Comparison of ENCODE assay signal across 10 cellular contexts in genomic region chr5:82405618-82406199, GRCh38.
DNase-seq lines count a peak whose midpoint lies in the region; TF ChIP-seq lines count a peak whose summit lies in the region.
"Had no signal": no experiment of that assay in that cellular context is flagged by ENCODE, and none has a peak within 500 bp of the region (broad histone marks: within the 10 kb centered on the region; RNA-seq: fewer than 3 reads in every experiment).

No MANE protein-coding gene starts in this region.

- no peak overlapping the region for H3K4me2 ChIP-seq in H9 (ENCODE audit: insufficient read depth, insufficient read length, low read length)

- peaks cover 21 to 23% of the 10 kb centered on the region in 2 experiments for H3K4me1 Mint-ChIP-seq in H9
- no peaks in the 10 kb centered on the region for H3K4me1 Mint-ChIP-seq in activated naive CD4-positive, alpha-beta T cell treated with anti-CD3 and anti-CD28 coated beads, Interleukin-2, amount 10 ng/mL, durations not matched to agents 7 days and 5 days

- no peaks in the 10 kb centered on the region for H3K79me2 ChIP-seq in H9 (ENCODE audit: insufficient read depth, low read length)

- H3K27ac ChIP-seq in SJCRH30 (no peak overlapping the region), subcutaneous abdominal adipose tissue (ENCODE audit: low read depth, low read length) (peak overlapping the region; percentile 4), H9 (ENCODE audit: insufficient read length, low read depth, low read length) (no peak overlapping the region)

- DNase-seq in HK-2 (ENCODE audit: unreplicated experiment): peak; percentile 22
- DNase-seq in SJCRH30: peak in 1 of 2 experiments; percentile 10
- peak; percentile 98 for DNase-seq in fibroblast of the aortic adventitia (ENCODE audit: low read depth)
- no peak for DNase-seq in H9
- no peak for DNase-seq in HEK293T (ENCODE audit: extremely low spot score)
- DNase-seq in activated naive CD4-positive, alpha-beta T cell treated with anti-CD3 and anti-CD28 coated beads, Interleukin-2, amount 10 ng/mL, durations not matched to agents 7 days and 5 days: no peak
- no peak for DNase-seq in NCI-H345 treated with DMSO at 0.1 percent for 48 hours (lab: John Stamatoyannopoulos, UW; ENCODE audit: unreplicated experiment)
- DNase-seq: anterior cingulate cortex had no signal

- H4K5ac ChIP-seq in H9 (ENCODE audit: insufficient read length, low read depth, low read length): no peak overlapping the region

- no peak overlapping the region for H3K56ac ChIP-seq in H9 (ENCODE audit: insufficient read length, low read depth, low read length)

- H3K9me3 ChIP-seq in SJCRH30 (replicated peaks) (0 out of 2 replicates have a peak, but pooled peaks cover 6% of the 10 kb centered on the region), subcutaneous abdominal adipose tissue (ENCODE audit: control insufficient read depth in 5 of 5, low read length in 5 of 5) (peaks cover 0 to 20% (median 16%) of the 10 kb centered on the region in 5 donors), H9 (ENCODE audit: control insufficient read depth, low read depth, low read length) (no peaks in the 10 kb centered on the region)

- H2BK5ac ChIP-seq in H9 (ENCODE audit: insufficient read length, low read length): no peak overlapping the region

- peak overlapping the region; percentile 1; the same call in 1 of the 2 replicates for H3K4me3 ChIP-seq in SJCRH30
- H3K4me3 ChIP-seq in fibroblast of the aortic adventitia (ENCODE audit: low read depth, low read length): no peak overlapping the region
- H3K4me3 ChIP-seq in subcutaneous abdominal adipose tissue (ENCODE audit: low read depth in 1 of 5, low read length in 5 of 5): no peak overlapping the region

- POLR2A ChIA-PET in HEK293T (lab: Yijun Ruan, JAX): interaction anchor here (1.3 kb wide), 1 partner anchor 17 kb away, joined by 4 read pairs; no protein-coding TSS in a partner anchor

- peaks cover 19 to 20% of the 10 kb centered on the region in 2 experiments for H3K9me3 Mint-ChIP-seq in H9
- H3K9me3 Mint-ChIP-seq in activated naive CD4-positive, alpha-beta T cell treated with anti-CD3 and anti-CD28 coated beads, Interleukin-2, amount 10 ng/mL, durations not matched to agents 7 days and 5 days: peaks cover 7% of the 10 kb centered on the region
- H3K9me3 Mint-ChIP-seq: stimulated activated naive CD8-positive, alpha-beta T cell treated with anti-CD3 and anti-CD28 coated beads, Interleukin-15, Interleukin-2, amounts not matched to agents 100 ng/mL and 50 ng/mL, for 24 hours had no signal

- H2BK12ac ChIP-seq in H9 (ENCODE audit: insufficient read length, low read depth, low read length): no peak overlapping the region

- no peak overlapping the region for H3K18ac ChIP-seq in H9 (ENCODE audit: insufficient read length, low read depth, low read length)

- H2AFZ ChIP-seq in H9 (ENCODE audit: low read length): no peak overlapping the region

- no peak overlapping the region for H3K4me3 Mint-ChIP-seq in H9
- no peak overlapping the region for H3K4me3 Mint-ChIP-seq in activated naive CD4-positive, alpha-beta T cell treated with anti-CD3 and anti-CD28 coated beads, Interleukin-2, amount 10 ng/mL, durations not matched to agents 7 days and 5 days
- H3K4me3 Mint-ChIP-seq: stimulated activated naive CD8-positive, alpha-beta T cell treated with anti-CD3 and anti-CD28 coated beads, Interleukin-15, Interleukin-2, amounts not matched to agents 100 ng/mL and 50 ng/mL, for 24 hours had no signal

- H3K27me3 ChIP-seq in SJCRH30 (no peaks in the 10 kb centered on the region), subcutaneous abdominal adipose tissue (ENCODE audit: control insufficient read depth in 5 of 5, insufficient read depth in 4 of 5, low read length in 5 of 5) (no peaks in the 10 kb centered on the region), H9 (ENCODE audit: insufficient read depth, low read length) (no peaks in the 10 kb centered on the region)

- H3K14ac ChIP-seq in H9 (ENCODE audit: insufficient read depth, low read length): no peak overlapping the region

- peaks cover 7 to 22% (median 8%) of the 10 kb centered on the region in 3 experiments; a peak in 6 of 7 replicates for H3K36me3 Mint-ChIP-seq in H9 (ENCODE audit: insufficient read depth in 1 of 3, low read depth in 3 of 3)
- no peaks in the 10 kb centered on the region for H3K36me3 Mint-ChIP-seq in activated naive CD4-positive, alpha-beta T cell treated with anti-CD3 and anti-CD28 coated beads, Interleukin-2, amount 10 ng/mL, durations not matched to agents 7 days and 5 days

- H4K91ac ChIP-seq in H9 (ENCODE audit: insufficient read length, low read depth, low read length): no peak overlapping the region

- no peak overlapping the region for H4K8ac ChIP-seq in H9 (replicated peaks; ENCODE audit: insufficient read length, low read depth, low read length)

- H2AK5ac ChIP-seq in H9 (ENCODE audit: insufficient read length, low read length): no peak overlapping the region

- no peak overlapping the region for H2BK120ac ChIP-seq in H9 (ENCODE audit: low read depth, low read length, poor library complexity, severe bottlenecking)

- H3K79me1 ChIP-seq in H9 (ENCODE audit: insufficient read depth, low read depth, low read length, poor library complexity, severe bottlenecking): no peaks in the 10 kb centered on the region

- no peak overlapping the region for H2BK15ac ChIP-seq in H9 (ENCODE audit: low read depth, low read length)

- WGBS in H9 (ENCODE audit: extremely low coverage, insufficient read length, low lambda C conversion rate): no CpG with 5 or more reads among the region's 4 CpGs

- no peak overlapping the region for H2BK20ac ChIP-seq in H9 (ENCODE audit: low read depth, low read length, poor library complexity, severe bottlenecking)

- H3K4ac ChIP-seq in H9 (ENCODE audit: low read depth, low read length): no peak overlapping the region

- H4K20me1 ChIP-seq in H9 (ENCODE audit: control insufficient read depth, insufficient read depth, insufficient read length): no peaks in the 10 kb centered on the region

- no peak for TF ChIP-seq CTCF in fibroblast of the aortic adventitia (IDR thresholded peaks at IDR 0.05; ENCODE audit: insufficient read depth, low read length)
- no peak for TF ChIP-seq CTCF in H9 (conservative IDR thresholded peaks at IDR 0.05)

- no peak overlapping the region for H3K23ac ChIP-seq in H9 (ENCODE audit: insufficient read length, low read depth, low read length)

- H3K27me3 Mint-ChIP-seq in H9 (ENCODE audit: low read depth): peaks cover 2% of the 10 kb centered on the region; the same call in 1 of the 2 replicates
- no peaks in the 10 kb centered on the region for H3K27me3 Mint-ChIP-seq in activated naive CD4-positive, alpha-beta T cell treated with anti-CD3 and anti-CD28 coated beads, Interleukin-2, amount 10 ng/mL, durations not matched to agents 7 days and 5 days
- H3K27me3 Mint-ChIP-seq: stimulated activated naive CD8-positive, alpha-beta T cell treated with anti-CD3 and anti-CD28 coated beads, Interleukin-15, Interleukin-2, amounts not matched to agents 100 ng/mL and 50 ng/mL, for 24 hours had no signal

- H3K23me2 ChIP-seq in H9 (ENCODE audit: insufficient read length, low read depth, low read length, poor library complexity, severe bottlenecking): no peaks in the 10 kb centered on the region

- H3K9ac ChIP-seq in subcutaneous abdominal adipose tissue (ENCODE audit: low read length in 5 of 5) (no peak overlapping the region), H9 (ENCODE audit: extremely low read depth, insufficient read length, low read length) (no peak overlapping the region)

- H3K36me3 ChIP-seq in SJCRH30: no peaks in the 10 kb centered on the region
- H3K36me3 ChIP-seq in subcutaneous abdominal adipose tissue (ENCODE audit: control insufficient read depth in 5 of 5, insufficient read depth in 5 of 5, low read length in 5 of 5): no peaks in the 10 kb centered on the region

- no peak overlapping the region for H3K27ac Mint-ChIP-seq in H9
- H3K27ac Mint-ChIP-seq in activated naive CD4-positive, alpha-beta T cell treated with anti-CD3 and anti-CD28 coated beads, Interleukin-2, amount 10 ng/mL, durations not matched to agents 7 days and 5 days: no peak overlapping the region
- H3K27ac Mint-ChIP-seq: stimulated activated naive CD8-positive, alpha-beta T cell treated with anti-CD3 and anti-CD28 coated beads, Interleukin-15, Interleukin-2, amounts not matched to agents 100 ng/mL and 50 ng/mL, for 24 hours had no signal

- no peaks in the 10 kb centered on the region; the same call in 1 of the 2 replicates for H3K4me1 ChIP-seq in SJCRH30
- H3K4me1 ChIP-seq in subcutaneous abdominal adipose tissue (ENCODE audit: control insufficient read depth in 5 of 5, insufficient read depth in 5 of 5, low read length in 5 of 5): peaks cover 0 to 22% (median 3%) of the 10 kb centered on the region in 5 donors
- H3K4me1 ChIP-seq in H9 (ENCODE audit: insufficient read depth, low read length): peaks cover 3% of the 10 kb centered on the region; the same call in 1 of the 2 replicates

- H3T11ph ChIP-seq in H9 (ENCODE audit: low read length): no peak overlapping the region

- CTCF ChIA-PET in HEK293T (lab: Yijun Ruan, JAX): interaction anchor here (0.7 kb wide), 1 partner anchor 54 kb away, joined by 3 read pairs; no protein-coding TSS in a partner anchor
- CTCF ChIA-PET in activated naive CD4-positive, alpha-beta T cell treated with anti-CD3 and anti-CD28 coated beads, Interleukin-2, amount 10 ng/mL, durations not matched to agents 7 days and 5 days (lab: Charles Lee): no interaction called here

TF ChIP-seq in HEK293T, 16 proteins besides CTCF, POLR2A, EP300 and RAD21 (continues in another document):
- TF ChIP-seq FOXA1 (IDR thresholded peaks at IDR 0.05): no peak
- no peak for TF ChIP-seq FOXK2 (IDR thresholded peaks at IDR 0.05)
- no peak for TF ChIP-seq SP1 (IDR thresholded peaks at IDR 0.05)
- no peak for TF ChIP-seq SUZ12 (IDR thresholded peaks at IDR 0.05)
- TF ChIP-seq NFRKB (IDR thresholded peaks at IDR 0.05): no peak
- TF ChIP-seq HDGF (IDR thresholded peaks at IDR 0.05; ENCODE audit: borderline replicate concordance): no peak
- no peak for TF ChIP-seq ELF4 (IDR thresholded peaks at IDR 0.05)
- TF ChIP-seq BHLHE40 (IDR thresholded peaks at IDR 0.05; ENCODE audit: borderline replicate concordance): no peak
- no peak for TF ChIP-seq TARDBP (IDR thresholded peaks at IDR 0.05)
- no peak for TF ChIP-seq ARNT (IDR thresholded peaks at IDR 0.05)
- no peak for TF ChIP-seq PKNOX1 (IDR thresholded peaks at IDR 0.05)
- no peak for TF ChIP-seq LEF1 (IDR thresholded peaks at IDR 0.05; ENCODE audit: borderline replicate concordance)
- no peak for TF ChIP-seq ZNF384 (IDR thresholded peaks at IDR 0.05)

Comparison
In these comparisons a context has a peak if more than half of its experiments do, and no peak if none do; other contexts are left out.
1. DNase-seq: peak in HK-2 (single experiment) and fibroblast of the aortic adventitia (single experiment); none in H9 (single experiment), HEK293T (single experiment), activated naive CD4-positive, alpha-beta T cell treated with anti-CD3 and anti-CD28 coated beads, Interleukin-2, amount 10 ng/mL, durations not matched to agents 7 days and 5 days (single experiment) and NCI-H345 treated with DMSO at 0.1 percent for 48 hours (single experiment).